Comparison of ENCODE assay signal across 12 cellular contexts in the genomic region with DNA sequence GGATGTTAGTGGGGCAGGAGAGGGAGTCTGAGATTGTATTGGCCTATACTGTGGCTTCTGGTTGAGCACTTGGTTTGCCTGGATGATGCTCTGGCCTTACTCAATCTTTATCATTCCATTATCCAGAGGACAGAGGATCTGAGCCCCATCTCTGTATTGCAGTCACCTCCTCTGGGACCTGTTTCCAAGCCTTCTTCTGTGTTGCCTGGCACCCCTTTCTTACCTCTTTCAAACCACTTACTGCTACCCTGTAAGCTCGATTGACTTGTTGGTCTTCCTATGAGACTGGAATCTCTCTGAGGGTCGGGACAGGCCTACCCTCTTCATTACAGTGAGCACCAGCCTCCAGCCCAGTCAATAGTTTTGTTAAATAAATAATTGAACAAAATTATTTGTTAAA. TPM values are rescaled to one million over a fixed set of nuclear protein-coding genes. Genes with fewer than 3 reads are reported as not detected.
DNase-seq lines count a peak whose midpoint lies in the region; ATAC-seq lines count a peak whose summit lies in the region.
"Had no signal": no experiment of that assay in that cellular context is flagged by ENCODE, and none has a peak within 500 bp of the region (broad histone marks: within the 10 kb centered on the region; RNA-seq: fewer than 3 reads in every experiment).

No MANE protein-coding gene starts in this region.

- H3K27ac Mint-ChIP-seq in IgD-negative memory B cell: peak overlapping the region; percentile 87 to 97 (median 93)
- H3K27ac Mint-ChIP-seq in dendritic cell treated with granulocyte-macrophage colony-stimulating factor and Interleukin-4, amounts not matched to agents 40 ng/mL and 50 ng/mL, for 4 days: peak overlapping the region; percentile 98
- peak overlapping the region in 1 of 2 donors; percentile 16 for H3K27ac Mint-ChIP-seq in natural killer cell treated with Interleukin-12 subunit alpha and Interleukin-12 subunit beta and Interleukin-15 and Interleukin-18, amount 100 ng/mL, for 72 hours

- H3K4me1 Mint-ChIP-seq in IgD-negative memory B cell: peaks cover 30 to 35% (median 31%) of the 10 kb centered on the region in 3 donors
- H3K4me1 Mint-ChIP-seq in dendritic cell treated with granulocyte-macrophage colony-stimulating factor and Interleukin-4, amounts not matched to agents 40 ng/mL and 50 ng/mL, for 4 days (ENCODE audit: low read depth): peaks cover 69% of the 10 kb centered on the region
- H3K4me1 Mint-ChIP-seq in natural killer cell treated with Interleukin-12 subunit alpha and Interleukin-12 subunit beta and Interleukin-15 and Interleukin-18, amount 100 ng/mL, for 72 hours (ENCODE audit: low read depth in 2 of 2): peaks cover 40 to 49% of the 10 kb centered on the region in 2 donors

- intact Hi-C loops in dendritic cell treated with granulocyte-macrophage colony-stimulating factor and Interleukin-4, amounts not matched to agents 40 ng/mL and 50 ng/mL, for 4 days (cut with micrococcal nuclease): loop anchor here (5.0 kb wide), 1 partner anchor 88 kb away; no protein-coding TSS in a partner anchor

- peaks cover 7% of the 10 kb centered on the region for H3K36me3 ChIP-seq in thymus (ENCODE audit: control insufficient read depth, insufficient read depth)

- no peaks in the 10 kb centered on the region for H3K36me3 Mint-ChIP-seq in IgD-negative memory B cell
- peaks cover 20% of the 10 kb centered on the region for H3K36me3 Mint-ChIP-seq in dendritic cell treated with granulocyte-macrophage colony-stimulating factor and Interleukin-4, amounts not matched to agents 40 ng/mL and 50 ng/mL, for 4 days (ENCODE audit: low read depth)
- peaks cover 5% of the 10 kb centered on the region for H3K36me3 Mint-ChIP-seq in natural killer cell treated with Interleukin-12 subunit alpha and Interleukin-12 subunit beta and Interleukin-15 and Interleukin-18, amount 100 ng/mL, for 72 hours

- H3K4me3 ChIP-seq in thymus (ENCODE audit: low read length): no peak overlapping the region
- H3K4me3 ChIP-seq: lung had no signal

- H3K9me3 ChIP-seq in thymus (ENCODE audit: control insufficient read depth): no peaks in the 10 kb centered on the region

- H3K4me3 Mint-ChIP-seq in IgD-negative memory B cell: peak overlapping the region; percentile 57 to 84 (median 67)
- H3K4me3 Mint-ChIP-seq in dendritic cell treated with granulocyte-macrophage colony-stimulating factor and Interleukin-4, amounts not matched to agents 40 ng/mL and 50 ng/mL, for 4 days: no peak overlapping the region
- H3K4me3 Mint-ChIP-seq in natural killer cell treated with Interleukin-12 subunit alpha and Interleukin-12 subunit beta and Interleukin-15 and Interleukin-18, amount 100 ng/mL, for 72 hours: peak overlapping the region; percentile 57

- H3K9me3 Mint-ChIP-seq in IgD-negative memory B cell: no peaks in the 10 kb centered on the region
- no peaks in the 10 kb centered on the region for H3K9me3 Mint-ChIP-seq in dendritic cell treated with granulocyte-macrophage colony-stimulating factor and Interleukin-4, amounts not matched to agents 40 ng/mL and 50 ng/mL, for 4 days
- H3K9me3 Mint-ChIP-seq in natural killer cell treated with Interleukin-12 subunit alpha and Interleukin-12 subunit beta and Interleukin-15 and Interleukin-18, amount 100 ng/mL, for 72 hours: no peaks in the 10 kb centered on the region

- H3K27ac ChIP-seq in thymus (ENCODE audit: low read depth): peak overlapping the region; percentile 37

- H3K4me1 ChIP-seq in thymus (ENCODE audit: control insufficient read depth, insufficient read depth, low read length): peaks cover 19% of the 10 kb centered on the region

- peaks cover 38% of the 10 kb centered on the region for H3K27me3 ChIP-seq in thymus (ENCODE audit: control insufficient read depth, insufficient read depth)

- 48% methylated on average over 2 of the region's 2 CpGs for WGBS in thymus

- ATAC-seq in natural killer cell treated with Interleukin-12 subunit alpha and Interleukin-12 subunit beta and Interleukin-15 and Interleukin-18, amount 100 ng/mL, for 72 hours: no peak
- ATAC-seq in HG02981 (IDR thresholded peaks at IDR 0.05; ENCODE audit: unreplicated experiment) (no peak), HG02678 (IDR thresholded peaks at IDR 0.05; ENCODE audit: unreplicated experiment) (no peak)
- ATAC-seq: Panc1 had no signal

- DNase-seq in natural killer cell treated with Interleukin-12 subunit alpha and Interleukin-12 subunit beta and Interleukin-15 and Interleukin-18, amount 100 ng/mL, for 72 hours (ENCODE audit: low spot score): no peak
- DNase-seq in HUDEP-2 (lab: John Stamatoyannopoulos, UW; ENCODE audit: unreplicated experiment in 76 of 76): no peak
- DNase-seq: GOT3, NCI-H187 treated with DMSO at 0.1 percent for 48 hours, NCI-H526 had no signal

- H3K27me3 Mint-ChIP-seq in IgD-negative memory B cell: peaks cover 59% of the 10 kb centered on the region
- H3K27me3 Mint-ChIP-seq in dendritic cell treated with granulocyte-macrophage colony-stimulating factor and Interleukin-4, amounts not matched to agents 40 ng/mL and 50 ng/mL, for 4 days: peaks cover 10% of the 10 kb centered on the region
- peaks cover 17 to 20% of the 10 kb centered on the region in 2 donors for H3K27me3 Mint-ChIP-seq in natural killer cell treated with Interleukin-12 subunit alpha and Interleukin-12 subunit beta and Interleukin-15 and Interleukin-18, amount 100 ng/mL, for 72 hours

RNA-seq across cellular contexts. Expression of a gene that starts 3.0 kb away (rescaled TPM):
- polyA plus RNA-seq in IgD-negative memory B cell (487 TPM), thymus (253 TPM)
- 10 to 100 TPM; 25.3 to 35.2 TPM for total RNA-seq in natural killer cell treated with Interleukin-12 subunit alpha and Interleukin-12 subunit beta and Interleukin-15 and Interleukin-18, amount 100 ng/mL, for 72 hours
